13 cellular contexts compared by ENCODE assay signal in the genomic region with DNA sequence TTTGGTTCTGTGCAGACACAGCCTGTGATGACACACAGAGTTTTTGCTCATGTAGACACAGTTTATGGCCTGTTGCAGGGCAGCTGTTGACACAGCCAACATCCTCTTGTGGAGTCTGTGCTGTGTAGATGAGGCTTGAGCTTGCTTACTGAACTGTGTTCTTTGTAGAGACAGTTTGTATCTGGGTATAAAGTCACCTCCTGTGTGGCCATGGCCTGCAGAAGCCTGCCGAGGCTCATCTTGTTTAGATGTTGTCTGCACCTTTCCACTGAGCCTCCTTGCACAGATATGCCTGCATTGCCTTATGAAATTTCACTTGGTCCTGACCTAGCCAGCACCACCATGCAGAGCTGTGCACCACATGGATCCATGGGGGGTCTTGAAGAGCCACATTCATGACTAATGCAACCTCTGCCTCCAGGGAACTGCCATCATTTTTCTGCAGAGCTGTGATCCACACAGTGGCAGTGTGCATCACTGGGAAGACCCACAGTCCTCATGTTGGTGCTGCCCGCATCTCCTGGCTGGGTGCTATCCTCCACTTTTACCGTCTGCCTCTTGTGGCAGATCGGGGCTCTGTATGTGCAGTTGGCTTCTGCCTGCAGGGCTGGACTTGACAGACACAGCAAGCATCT.
DNase-seq lines count a peak whose midpoint lies in the region; ATAC-seq and TF ChIP-seq lines count a peak whose summit lies in the region.
"Had no signal": no experiment of that assay in that cellular context is flagged by ENCODE, and none has a peak within 500 bp of the region (broad histone marks: within the 10 kb centered on the region; RNA-seq: fewer than 3 reads in every experiment).

No MANE protein-coding gene starts in this region.

- no peaks in the 10 kb centered on the region for H3K27me3 ChIP-seq in esophagus muscularis mucosa
- H3K27me3 ChIP-seq in left lung: no peaks in the 10 kb centered on the region
- H3K27me3 ChIP-seq: BLaER1 had no signal

- no peaks in the 10 kb centered on the region for H3K4me1 ChIP-seq in esophagus muscularis mucosa
- no peaks in the 10 kb centered on the region for H3K4me1 ChIP-seq in left lung
- H3K4me1 ChIP-seq: BLaER1, HAP-1 had no signal

- H3K27ac ChIP-seq in esophagus muscularis mucosa (replicated peaks in 1 of 4) (no peak overlapping the region), substantia nigra (ENCODE audit: low read depth, low read length, poor library complexity, severe bottlenecking) (no peak overlapping the region), left lung (no peak overlapping the region)
- H3K27ac ChIP-seq: BLaER1, HL-60 had no signal

- DNase-seq in EH (ENCODE audit: low read depth): peak; percentile 25
- DNase-seq in NB4 (ENCODE audit: low read depth): peak; percentile 2
- peak; percentile 45 for DNase-seq in esophagus muscularis mucosa (ENCODE audit: extremely low spot score)
- DNase-seq in substantia nigra (lab: John Stamatoyannopoulos, UW): no peak
- no peak for DNase-seq in left lung
- DNase-seq: AML-193, DMS79, GDM1 had no signal

- H3K4me3 ChIP-seq in NB4 (ENCODE audit: low read depth, low read length) (no peak overlapping the region), esophagus muscularis mucosa (no peak overlapping the region), left lung (no peak overlapping the region)
- H3K4me3 ChIP-seq: A549, BLaER1, HAP-1 had no signal

- intact Hi-C loops in esophagus muscularis mucosa (cut with DNase I): no loop called here
- intact Hi-C loops in left lung (cut with DNase I): no loop called here

- 61% methylated on average over 2 of the region's 4 CpGs for WGBS in esophagus muscularis mucosa

- H3K9me3 ChIP-seq in esophagus muscularis mucosa (no peaks in the 10 kb centered on the region), left lung (no peaks in the 10 kb centered on the region)
- H3K9me3 ChIP-seq: A549, BLaER1, HAP-1 had no signal

- no peak for TF ChIP-seq POLR2A in NB4 (IDR thresholded peaks at IDR 0.05; ENCODE audit: extremely low read depth, insufficient read length)
- no peak for TF ChIP-seq POLR2A in esophagus muscularis mucosa (IDR thresholded peaks at IDR 0.05; ENCODE audit: low read depth)

- ATAC-seq in left lung (no peak), GM18511 (IDR thresholded peaks at IDR 0.05; ENCODE audit: unreplicated experiment) (no peak)

- no peak for TF ChIP-seq CTCF in NB4 (IDR thresholded peaks at IDR 0.05; ENCODE audit: low read depth, low read length)
- TF ChIP-seq CTCF in esophagus muscularis mucosa (IDR thresholded peaks at IDR 0.05): no peak
- TF ChIP-seq CTCF in left lung (IDR thresholded peaks at IDR 0.05): no peak

- no peaks in the 10 kb centered on the region for H3K36me3 ChIP-seq in esophagus muscularis mucosa
- no peaks in the 10 kb centered on the region for H3K36me3 ChIP-seq in left lung
- H3K36me3 ChIP-seq: BLaER1, HAP-1 had no signal

- TF ChIP-seq EP300 in esophagus muscularis mucosa (IDR thresholded peaks at IDR 0.05): no peak

Comparison
In these comparisons a context has a peak if more than half of its experiments do, and no peak if none do; other contexts are left out.
1. DNase-seq: peak in EH (single experiment), NB4 (single experiment) and esophagus muscularis mucosa (single experiment); none in substantia nigra (0 of 49) and left lung (0 of 2).